Comparison of ENCODE assay signal across 9 cellular contexts in genomic region chr17:74971842-74972106, GRCh38. TPM values are rescaled to one million over a fixed set of nuclear protein-coding genes. Genes with fewer than 3 reads are reported as not detected.
A peak's percentile ranks its signal among the peaks of the same experiment; 100 is the strongest.
DNase-seq lines count a peak whose midpoint lies in the region; ATAC-seq and TF ChIP-seq lines count a peak whose summit lies in the region.
"Had no signal": no experiment of that assay in that cellular context is flagged by ENCODE, and none has a peak within 500 bp of the region (broad histone marks: within the 10 kb centered on the region; RNA-seq: fewer than 3 reads in every experiment).

No MANE protein-coding gene starts in this region.

- CTCF ChIA-PET in activated CD8-positive, alpha-beta T cell treated with anti-CD3 and anti-CD28 coated beads for 36 hours (lab: Charles Lee) = interaction anchor here (0.9 to 7.6 kb wide), 5 partner anchors 10 to 40 kb away, joined by 3 to 87 read pairs (median 4); partner anchors contain the start of gene CDR2L

- H3K4me2 ChIP-seq in GM23338 = peak overlapping the region; percentile 90

- no peak overlapping the region for H3K27ac ChIP-seq in GM23338 (ENCODE audit: low read depth)
- H3K27ac ChIP-seq: HL-60 had no signal

- peak; percentile 14 for ATAC-seq in GM23338
- no peak for ATAC-seq in activated CD8-positive, alpha-beta T cell treated with anti-CD3 and anti-CD28 coated beads for 36 hours

- POLR2A ChIA-PET in activated CD8-positive, alpha-beta T cell treated with anti-CD3 and anti-CD28 coated beads for 36 hours (lab: Charles Lee) = interaction anchor here (1.1 kb wide), 1 partner anchor 14 kb away, joined by 3 read pairs; no protein-coding TSS in a partner anchor

- DNase-seq in GM23338 (ENCODE audit: low spot score) (no peak), skeletal muscle cell (ENCODE audit: low read depth) (no peak), NCI-H526 treated with DMSO at 0.1 percent for 48 hours (lab: John Stamatoyannopoulos, UW) (no peak), activated gamma-delta T cell treated with Interleukin-2 at 50 U/mL for 16 hours (no peak), D341Med (ENCODE audit: low spot score) (no peak)
- no peak for DNase-seq in activated CD8-positive, alpha-beta T cell treated with anti-CD3 and anti-CD28 coated beads for 36 hours
- DNase-seq in stimulated activated CD8-positive, alpha-beta memory T cell treated with anti-CD3 and anti-CD28 coated beads, Interleukin-4, amount 100 ng/mL, for 48 hours = no peak

- H3K36me3 ChIP-seq in GM23338 (ENCODE audit: insufficient read depth) (no peaks in the 10 kb centered on the region), iPS-15b (ENCODE audit: control insufficient read depth, insufficient read depth, low read length) (no peaks in the 10 kb centered on the region)

- H3K27ac Mint-ChIP-seq in GM23338 = no peak overlapping the region
- no peak overlapping the region for H3K27ac Mint-ChIP-seq in activated CD8-positive, alpha-beta T cell treated with anti-CD3 and anti-CD28 coated beads for 36 hours

- 0 out of 2 replicates have a peak overlapping the region, but pooled peaks have one; percentile 66 for H2AFZ ChIP-seq in GM23338

- no peak overlapping the region for H3K9ac ChIP-seq in iPS-15b (ENCODE audit: low read depth, low read length)

- peak overlapping the region; percentile 73; the same call in 2 of the 3 replicates for H3K4me3 Mint-ChIP-seq in GM23338
- H3K4me3 Mint-ChIP-seq in activated CD8-positive, alpha-beta T cell treated with anti-CD3 and anti-CD28 coated beads for 36 hours = peak overlapping the region; percentile 70

- H3K27me3 Mint-ChIP-seq in GM23338 (ENCODE audit: insufficient read depth, low read depth, poor library complexity) = peaks cover 52% of the 10 kb centered on the region
- H3K27me3 Mint-ChIP-seq in activated CD8-positive, alpha-beta T cell treated with anti-CD3 and anti-CD28 coated beads for 36 hours = peaks cover 12% of the 10 kb centered on the region

- H3K4me1 Mint-ChIP-seq in GM23338 = peaks cover 11% of the 10 kb centered on the region
- peaks cover 11% of the 10 kb centered on the region for H3K4me1 Mint-ChIP-seq in activated CD8-positive, alpha-beta T cell treated with anti-CD3 and anti-CD28 coated beads for 36 hours (ENCODE audit: low read depth)

- no peaks in the 10 kb centered on the region for H3K79me2 ChIP-seq in GM23338 (replicated peaks; ENCODE audit: insufficient read depth)

- no peak for TF ChIP-seq CTCF in GM23338 (conservative IDR thresholded peaks at IDR 0.05; ENCODE audit: low read depth in 2 of 2)
- no peak for TF ChIP-seq CTCF in activated CD8-positive, alpha-beta T cell treated with anti-CD3 and anti-CD28 coated beads for 36 hours (IDR thresholded peaks at IDR 0.05)

- H3K4me1 ChIP-seq in GM23338 (ENCODE audit: insufficient read depth) (peaks cover 8% of the 10 kb centered on the region; the same call in 1 of the 2 replicates), iPS-15b (ENCODE audit: control insufficient read depth, insufficient read depth, low read length) (peaks cover 2% of the 10 kb centered on the region)

- peak overlapping the region; percentile 75 for H3K4me3 ChIP-seq in GM23338
- peak overlapping the region; percentile 55 for H3K4me3 ChIP-seq in iPS-15b (ENCODE audit: low read depth, low read length)
- peak overlapping the region; percentile 48 for H3K4me3 ChIP-seq in skeletal muscle cell (ENCODE audit: low read depth, low read length)

- H3F3A ChIP-seq in GM23338 (replicated peaks; ENCODE audit: low read depth) = no peaks in the 10 kb centered on the region

- H3K27me3 ChIP-seq in GM23338 (ENCODE audit: insufficient read depth) (peaks cover 53% of the 10 kb centered on the region), iPS-15b (ENCODE audit: control insufficient read depth, insufficient read depth, low read length) (peaks cover 46% of the 10 kb centered on the region)

- H3K9me3 ChIP-seq in iPS-15b (ENCODE audit: control insufficient read depth, insufficient read depth, low read length) = no peaks in the 10 kb centered on the region

- no peaks in the 10 kb centered on the region for H3K9me2 ChIP-seq in GM23338 (ENCODE audit: insufficient read depth)

- intact Hi-C loops in activated CD8-positive, alpha-beta T cell treated with anti-CD3 and anti-CD28 coated beads for 36 hours (cut with micrococcal nuclease) = no loop called here

- H3K9me3 Mint-ChIP-seq in GM23338 = no peaks in the 10 kb centered on the region
- no peaks in the 10 kb centered on the region for H3K9me3 Mint-ChIP-seq in activated CD8-positive, alpha-beta T cell treated with anti-CD3 and anti-CD28 coated beads for 36 hours

- H4K20me1 ChIP-seq in GM23338 (replicated peaks; ENCODE audit: insufficient read depth) = no peaks in the 10 kb centered on the region

- no peaks in the 10 kb centered on the region; the same call in 2 of the 3 replicates for H3K36me3 Mint-ChIP-seq in GM23338 (ENCODE audit: low read depth)
- no peaks in the 10 kb centered on the region for H3K36me3 Mint-ChIP-seq in activated CD8-positive, alpha-beta T cell treated with anti-CD3 and anti-CD28 coated beads for 36 hours (ENCODE audit: low read depth)

TF ChIP-seq in GM23338, 12 proteins besides CTCF, POLR2A, EP300 and RAD21:
- TF ChIP-seq ZNF114 (CRISPR knock-in tag; IDR thresholded peaks at IDR 0.05) = no peak
- no peak for TF ChIP-seq CREB1 (CRISPR knock-in tag; IDR thresholded peaks at IDR 0.05; ENCODE audit: low read depth)
- no peak for TF ChIP-seq EZH2phosphoT487 (IDR thresholded peaks at IDR 0.05; ENCODE audit: unreplicated experiment)
- no peak for TF ChIP-seq ETS1 (IDR thresholded peaks at IDR 0.05)
- no peak for TF ChIP-seq ZNF331 (CRISPR knock-in tag; IDR thresholded peaks at IDR 0.05; ENCODE audit: low read depth)
- no peak for TF ChIP-seq STAT1 (IDR thresholded peaks at IDR 0.05; ENCODE audit: unreplicated experiment)
TF ChIP-seq in GM23338: peak in this region for 0.

RNA-seq across cellular contexts. Expression of gene HID1, which starts 0.8 kb away (rescaled TPM):
- total RNA-seq in GM23338 (2014; rRNA removed; shearing (Covaris generic)) = 6.3 and 8.7 TPM in 2 replicates
- polyA plus RNA-seq in GM23338 (2016; fragmentation: Nextera tagmentation; extraction: Ambion mirVana) = 9.0 and 10.9 TPM in 2 replicates
- 1 to 10 TPM; 1.4 to 1.7 TPM for total RNA-seq in activated CD8-positive, alpha-beta T cell treated with anti-CD3 and anti-CD28 coated beads for 36 hours

RNA-seq across cellular contexts. Expression of gene CDR2L, which starts 15.7 kb away (rescaled TPM):
- 34.4 and 35.8 TPM in 2 replicates for total RNA-seq in GM23338 (2014; rRNA removed; shearing (Covaris generic))
- polyA plus RNA-seq in GM23338 (2016; fragmentation: Nextera tagmentation; extraction: Ambion mirVana) = 17.7 and 18.3 TPM in 2 replicates
- under 1 TPM; 0.59 to 0.94 TPM for total RNA-seq in activated CD8-positive, alpha-beta T cell treated with anti-CD3 and anti-CD28 coated beads for 36 hours

RNA-seq across cellular contexts. Expression of gene OTOP3, which starts 36.1 kb away (rescaled TPM):
- not detected in 2 replicates for total RNA-seq in GM23338 (2014; rRNA removed; shearing (Covaris generic))
- not detected in 2 replicates for polyA plus RNA-seq in GM23338 (2016; fragmentation: Nextera tagmentation; extraction: Ambion mirVana)
- total RNA-seq in activated CD8-positive, alpha-beta T cell treated with anti-CD3 and anti-CD28 coated beads for 36 hours = not detected

RNA-seq across cellular contexts. Expression of gene MRPL58, which starts 40.7 kb away (rescaled TPM):
- 38.0 and 48.5 TPM in 2 replicates for total RNA-seq in GM23338 (2014; rRNA removed; shearing (Covaris generic))
- 66.7 and 68.0 TPM in 2 replicates for polyA plus RNA-seq in GM23338 (2016; fragmentation: Nextera tagmentation; extraction: Ambion mirVana)
- 10 to 100 TPM; 53.6 to 62.4 TPM for total RNA-seq in activated CD8-positive, alpha-beta T cell treated with anti-CD3 and anti-CD28 coated beads for 36 hours

RNA-seq across cellular contexts. Expression of gene OTOP2, which starts 47.7 kb away (rescaled TPM):
- total RNA-seq in GM23338 (2014; rRNA removed; shearing (Covaris generic)) = not detected in 2 replicates
- not detected in 2 replicates for polyA plus RNA-seq in GM23338 (2016; fragmentation: Nextera tagmentation; extraction: Ambion mirVana)
- total RNA-seq in activated CD8-positive, alpha-beta T cell treated with anti-CD3 and anti-CD28 coated beads for 36 hours = not detected

Comparison
In these comparisons a context has a peak if more than half of its experiments do, and no peak if none do; other contexts are left out.
1. RNA of gene CDR2L, which starts 15.7 kb away (total RNA-seq): 34.4 to 35.8 TPM in GM23338; 0.59 to 0.94 TPM in activated CD8-positive, alpha-beta T cell treated with anti-CD3 and anti-CD28 coated beads for 36 hours; every median in the first group is over 10 times any median in the second.
2. Peak in every context shown above with its lines, with median percentiles within 50 percentile points of each other: H3K4me3 ChIP-seq.